In genomic region chr1:117883620-117884019, GRCh38 we compare ENCODE assay signal across 25 cellular contexts.
"Had no signal": no experiment of that assay in that cellular context is flagged by ENCODE, and none has a peak within 500 bp of the region (broad histone marks: within the 10 kb centered on the region; RNA-seq: fewer than 3 reads in every experiment).

No MANE protein-coding gene starts in this region.

- DNase-seq: activated CD4-positive, alpha-beta T cell treated with anti-CD3 and anti-CD28 coated beads for 48 hours; activated CD4-positive, alpha-beta T cell treated with anti-CD3 and anti-CD28 coated beads, Interleukin-2, amount 50 U/mL, for 48 hours; activated CD4-positive, CD25-positive, alpha-beta regulatory T cell treated with anti-CD3 and anti-CD28 coated beads, Interleukin-2, amount 50 U/mL, for 72 hours; activated CD8-positive, alpha-beta memory T cell treated with anti-CD3 and anti-CD28 coated beads, Interleukin-2, amount 10 ng/mL, durations not matched to agents 7 days and 5 days; activated gamma-delta T cell; activated naive CD4-positive, alpha-beta T cell treated with anti-CD3 and anti-CD28 coated beads for 36 hours; activated T-cell treated with anti-CD3 and anti-CD28 coated beads, Interleukin-2, amount 50 U/mL, for 24 hours; brain microvascular endothelial cell; cerebellar nuclear complex; MG63; NCI-H1105; NCI-H1436; NCI-H187; NCI-H2081; NCI-H510A treated with DMSO at 0.1 percent for 48 hours; NCI-H69; NK-92 treated with Interleukin-12 subunit alpha and Interleukin-12 subunit beta, amount 100 ng/mL, for 24 hours; OCI-M1; Right ventricle myocardium superior; SJCRH30; SW 1271 had no signal

- ATAC-seq: activated CD8-positive, alpha-beta memory T cell treated with anti-CD3 and anti-CD28 coated beads, Interleukin-2, amount 10 ng/mL, durations not matched to agents 7 days and 5 days; Panc1; SK-N-SH treated with all-trans-retinoic acid at 6 μM for 48 hours; WTC11 had no signal

- H3K4me3 ChIP-seq: cardiac muscle cell, MG63, SJCRH30 had no signal
